1 cellular context compared by ENCODE assay signal in genomic region chr7:136857573-136857972, GRCh38.
TF ChIP-seq lines count a peak whose summit lies in the region.

No MANE protein-coding gene starts in this region.

TF ChIP-seq in HepG2, 621 proteins besides CTCF, POLR2A, EP300 and RAD21 (continued from another document):
- TF ChIP-seq DRAP1 (CRISPR knock-in tag; IDR thresholded peaks at IDR 0.05) (no peak), ZNF776 (CRISPR knock-in tag; IDR thresholded peaks at IDR 0.05) (no peak), ZNF335 (CRISPR knock-in tag; IDR thresholded peaks at IDR 0.05) (no peak), ZNF441 (CRISPR knock-in tag; IDR thresholded peaks at IDR 0.05; ENCODE audit: borderline replicate concordance) (no peak), HNRNPL (IDR thresholded peaks at IDR 0.05; ENCODE audit: low read depth, low read length) (no peak), RNF219 (CRISPR knock-in tag; IDR thresholded peaks at IDR 0.05) (no peak), MIXL1 (CRISPR knock-in tag; IDR thresholded peaks at IDR 0.05) (peak; percentile 27; the same call in 1 of the 2 replicates), MIER2 (CRISPR knock-in tag; IDR thresholded peaks at IDR 0.05) (peak; percentile 95), ZBTB37 (CRISPR knock-in tag; IDR thresholded peaks at IDR 0.05) (no peak), FOXJ3 (CRISPR knock-in tag; IDR thresholded peaks at IDR 0.05; ENCODE audit: borderline replicate concordance) (no peak)
